ENCODE assay signal across 1 cellular context in genomic region chr4:38160487-38161207, GRCh38.
TF ChIP-seq lines count a peak whose summit lies in the region.

No MANE protein-coding gene starts in this region.

TF ChIP-seq in HCT116, 20 proteins besides CTCF, POLR2A, EP300 and RAD21 (continued from another document):
- TF ChIP-seq ZBTB33 (IDR thresholded peaks at IDR 0.05; ENCODE audit: extremely low read depth, insufficient replicate concordance, low read length) (no peak), ATF3 (IDR thresholded peaks at IDR 0.05) (peak; percentile 69; the same call in 1 of the 2 replicates)
